9 cellular contexts compared by ENCODE assay signal in genomic region chr5:139788294-139788875, GRCh38. TPM values are rescaled to one million over a fixed set of nuclear protein-coding genes. Genes with fewer than 3 reads are reported as not detected.
DNase-seq lines count a peak whose midpoint lies in the region; ATAC-seq, FAIRE-seq and TF ChIP-seq lines count a peak whose summit lies in the region.
"Had no signal": no experiment of that assay in that cellular context is flagged by ENCODE, and none has a peak within 500 bp of the region (broad histone marks: within the 10 kb centered on the region; RNA-seq: fewer than 3 reads in every experiment).

No MANE protein-coding gene starts in this region.

- H3K27ac ChIP-seq in endothelial cell of umbilical vein (ENCODE audit: insufficient read depth, low read depth, low read length) = no peak overlapping the region
- H3K27ac ChIP-seq in A673 (ENCODE audit: low read depth, low read length, poor library complexity, severe bottlenecking) = no peak overlapping the region

- TF ChIP-seq CTCF in natural killer cell (IDR thresholded peaks at IDR 0.05) (no peak), endothelial cell of umbilical vein (IDR thresholded peaks at IDR 0.05; ENCODE audit: extremely low read depth in 1 of 2, insufficient read depth in 1 of 2, low read depth in 1 of 2, low read length in 2 of 2) (no peak), GM13976 (IDR thresholded peaks at IDR 0.05; ENCODE audit: borderline replicate concordance, control extremely low read depth, extremely low read depth, insufficient read depth, missing control alignments) (no peak), A673 (conservative IDR thresholded peaks at IDR 0.05; ENCODE audit: low read depth, low read length) (no peak)

- peak overlapping the region; percentile 39 for H2AFZ ChIP-seq in endothelial cell of umbilical vein (ENCODE audit: low read depth, low read length)

- H3K4me3 Mint-ChIP-seq in natural killer cell (peak overlapping the region; percentile 72), naive B cell (peak overlapping the region; percentile 25 to 92 (median 75))
- no peak overlapping the region for H3K4me3 Mint-ChIP-seq in natural killer cell treated with Interleukin-12 subunit alpha and Interleukin-12 subunit beta and Interleukin-15 and Interleukin-18, amount 100 ng/mL, for 72 hours

- CTCF ChIA-PET in endothelial cell of umbilical vein (lab: Charles Lee) = interaction anchor here (0.7 to 4.7 kb wide), 19 partner anchors 10 to 368 kb away, joined by 3 to 235 read pairs (median 15); no protein-coding TSS in a partner anchor
- CTCF ChIA-PET in A673 (lab: Charles Lee) = interaction anchor here (0.6 to 2.6 kb wide), 8 partner anchors 12 to 357 kb away, joined by 3 to 51 read pairs (median 4); no protein-coding TSS in a partner anchor

- H3K9me1 ChIP-seq in endothelial cell of umbilical vein (replicated peaks; ENCODE audit: control insufficient read depth, extremely low read depth, insufficient read depth, low read length) = no peaks in the 10 kb centered on the region

- no peak overlapping the region for H3K4me2 ChIP-seq in endothelial cell of umbilical vein (ENCODE audit: insufficient read depth, low read length)

- H3K36me3 ChIP-seq in endothelial cell of umbilical vein (ENCODE audit: control insufficient read depth in 2 of 2, extremely low read depth in 1 of 2, insufficient read depth in 2 of 2, low read length in 2 of 2) (no peaks in the 10 kb centered on the region), A673 (ENCODE audit: insufficient read depth, low read length, poor library complexity, severe bottlenecking) (no peaks in the 10 kb centered on the region)

- no peak for DNase-seq in natural killer cell
- no peak for DNase-seq in natural killer cell treated with Interleukin-12 subunit alpha and Interleukin-12 subunit beta and Interleukin-15 and Interleukin-18, amount 100 ng/mL, for 72 hours (ENCODE audit: low spot score)
- DNase-seq in endothelial cell of umbilical vein (ENCODE audit: low read depth, low spot score) = no peak
- DNase-seq in naive B cell = no peak
- no peak for DNase-seq in T1000 (lab: John Stamatoyannopoulos, UW)
- DNase-seq in left lobe of liver (ENCODE audit: low spot score) = no peak
- DNase-seq in GM13976 (ENCODE audit: low spot score) = no peak
- no peak for DNase-seq in A673 (ENCODE audit: low spot score)

- ATAC-seq in natural killer cell = no peak
- no peak for ATAC-seq in natural killer cell treated with Interleukin-12 subunit alpha and Interleukin-12 subunit beta and Interleukin-15 and Interleukin-18, amount 100 ng/mL, for 72 hours
- no peak for ATAC-seq in naive B cell (ENCODE audit: low read depth in 2 of 2)
- ATAC-seq in left lobe of liver = no peak

- TF ChIP-seq POLR2A in endothelial cell of umbilical vein (IDR thresholded peaks at IDR 0.05; ENCODE audit: low read depth, low read length) = no peak

- no peaks in the 10 kb centered on the region for H4K20me1 ChIP-seq in endothelial cell of umbilical vein (replicated peaks; ENCODE audit: control insufficient read depth, extremely low read depth, insufficient read depth, low read length)

- H3K4me1 Mint-ChIP-seq in natural killer cell (no peaks in the 10 kb centered on the region), naive B cell (peaks cover 0 to 6% (median 3%) of the 10 kb centered on the region in 3 donors)
- peaks cover 0 to 8% of the 10 kb centered on the region in 2 donors for H3K4me1 Mint-ChIP-seq in natural killer cell treated with Interleukin-12 subunit alpha and Interleukin-12 subunit beta and Interleukin-15 and Interleukin-18, amount 100 ng/mL, for 72 hours (ENCODE audit: low read depth in 2 of 2)

- in situ Hi-C loops in GM13976 (cut with MboI; ENCODE audit: low sequenced_read_pairs, unreplicated experiment) = loop anchor here (10.0 kb wide), 1 partner anchor 66 kb away; no protein-coding TSS in a partner anchor

- H3K27ac Mint-ChIP-seq in natural killer cell (no peak overlapping the region), naive B cell (peak overlapping the region in 1 of 6 donors; percentile 39)
- H3K27ac Mint-ChIP-seq in natural killer cell treated with Interleukin-12 subunit alpha and Interleukin-12 subunit beta and Interleukin-15 and Interleukin-18, amount 100 ng/mL, for 72 hours = no peak overlapping the region

- dilution Hi-C loops in endothelial cell of umbilical vein (cut with MboI; ENCODE audit: extremely low pct_ligation_motif_present, low sequenced_read_pairs) = no loop called here

- H3K27me3 ChIP-seq in endothelial cell of umbilical vein (ENCODE audit: control insufficient read depth in 2 of 2, insufficient read depth in 2 of 2, low read length in 2 of 2) (peaks cover 3 to 5% of the 10 kb centered on the region in 2 experiments), A673 (replicated peaks; ENCODE audit: insufficient read depth, low read depth, low read length, poor library complexity) (no peaks in the 10 kb centered on the region)

- H3K9me3 Mint-ChIP-seq in natural killer cell = no peaks in the 10 kb centered on the region
- H3K9me3 Mint-ChIP-seq in natural killer cell treated with Interleukin-12 subunit alpha and Interleukin-12 subunit beta and Interleukin-15 and Interleukin-18, amount 100 ng/mL, for 72 hours = no peaks in the 10 kb centered on the region
- no peaks in the 10 kb centered on the region for H3K9me3 Mint-ChIP-seq in naive B cell

- H3K9me3 ChIP-seq in endothelial cell of umbilical vein (replicated peaks; ENCODE audit: control insufficient read depth, insufficient read depth, low read length) (no peaks in the 10 kb centered on the region), A673 (ENCODE audit: low read depth, low read length, poor library complexity, severe bottlenecking) (no peaks in the 10 kb centered on the region)

- intact Hi-C loops in natural killer cell (cut with micrococcal nuclease) = loop anchor here (5.0 kb wide), 2 partner anchors 59 to 369 kb away; no protein-coding TSS in a partner anchor
- intact Hi-C loops in endothelial cell of umbilical vein (cut with micrococcal nuclease) = no loop called here
- intact Hi-C loops in A673 (cut with micrococcal nuclease; ENCODE audit: unreplicated experiment) = no loop called here

- H3K4me3 ChIP-seq in endothelial cell of umbilical vein (replicated peaks in 1 of 3; ENCODE audit: insufficient read depth in 1 of 3, low read depth in 1 of 3, low read length in 3 of 3) = no peak overlapping the region
- no peak overlapping the region for H3K4me3 ChIP-seq in A673 (ENCODE audit: low read depth, low read length, poor library complexity, severe bottlenecking)

- H3K36me3 Mint-ChIP-seq in natural killer cell = no peaks in the 10 kb centered on the region
- H3K36me3 Mint-ChIP-seq in natural killer cell treated with Interleukin-12 subunit alpha and Interleukin-12 subunit beta and Interleukin-15 and Interleukin-18, amount 100 ng/mL, for 72 hours = no peaks in the 10 kb centered on the region
- H3K36me3 Mint-ChIP-seq in naive B cell = peaks cover 0 to 5% of the 10 kb centered on the region in 2 donors

- BruUV-seq in endothelial cell of umbilical vein (replicated peaks; lab: Mats Ljungman, UMichigan) (no TSS peak), A673 (replicated peaks; lab: Mats Ljungman, UMichigan) (no TSS peak)

- FAIRE-seq in endothelial cell of umbilical vein (lab: Jason Lieb, UNC) = no peak
- FAIRE-seq: G401.6 had no signal

- H3K9ac ChIP-seq in endothelial cell of umbilical vein (replicated peaks; ENCODE audit: extremely low read depth, insufficient read depth, low read length) = no peak overlapping the region

- H3K79me2 ChIP-seq in endothelial cell of umbilical vein (ENCODE audit: control insufficient read depth, insufficient read depth, low read length) = no peaks in the 10 kb centered on the region

- H3K4me1 ChIP-seq in endothelial cell of umbilical vein (ENCODE audit: control insufficient read depth, extremely low read depth, insufficient read depth, low read length) = peaks cover 3% of the 10 kb centered on the region
- H3K4me1 ChIP-seq in A673 (ENCODE audit: insufficient read depth, low read length, poor library complexity, severe bottlenecking) = no peaks in the 10 kb centered on the region

- POLR2A ChIA-PET in endothelial cell of umbilical vein (lab: Charles Lee) (no interaction called here), A673 (lab: Charles Lee; ENCODE audit: low non-redundant PET) (no interaction called here)

- H3K27me3 Mint-ChIP-seq in natural killer cell (ENCODE audit: low read depth in 2 of 2) (peaks cover 8 to 27% of the 10 kb centered on the region in 2 donors), naive B cell (peaks cover 31 to 53% (median 51%) of the 10 kb centered on the region in 3 donors)
- peaks cover 13 to 34% of the 10 kb centered on the region in 2 donors for H3K27me3 Mint-ChIP-seq in natural killer cell treated with Interleukin-12 subunit alpha and Interleukin-12 subunit beta and Interleukin-15 and Interleukin-18, amount 100 ng/mL, for 72 hours

TF ChIP-seq in endothelial cell of umbilical vein, 7 proteins besides CTCF, POLR2A, EP300 and RAD21 (continues in another document):
- TF ChIP-seq POLR2AphosphoS5 (IDR thresholded peaks at IDR 0.05; ENCODE audit: insufficient read depth, low read depth, low read length) (no peak), MAX (IDR thresholded peaks at IDR 0.05; ENCODE audit: insufficient read depth, insufficient read length) (no peak), JUN (IDR thresholded peaks at IDR 0.05; ENCODE audit: borderline replicate concordance, insufficient read depth, insufficient read length, low read depth) (no peak), EZH2 (IDR thresholded peaks at IDR 0.05; ENCODE audit: borderline replicate concordance, low read depth, low read length, severe bottlenecking) (no peak), FOS (IDR thresholded peaks at IDR 0.05; ENCODE audit: borderline replicate concordance, insufficient read depth, low read length) (no peak), MYC (IDR thresholded peaks at IDR 0.05; ENCODE audit: low read depth, low read length) (no peak)

RNA-seq across cellular contexts. Expression of gene PSD2, which starts 7.2 kb away (rescaled TPM):
- total RNA-seq in natural killer cell = 1 to 10 TPM; 1.3 to 2.5 (median 1.3) TPM
- not detected for total RNA-seq in natural killer cell treated with Interleukin-12 subunit alpha and Interleukin-12 subunit beta and Interleukin-15 and Interleukin-18, amount 100 ng/mL, for 72 hours
- total RNA-seq in endothelial cell of umbilical vein = not detected in 2 replicates
- not detected in 2 replicates for polyA plus RNA-seq in endothelial cell of umbilical vein
- polyA plus RNA-seq in endothelial cell of umbilical vein (2011; cell fraction: cytosol; rRNA removed) = not detected in 2 replicates
- 0.04 TPM in 1 of 2 replicates, not detected in the other for polyA plus RNA-seq in endothelial cell of umbilical vein (2011; cell fraction: nucleus; rRNA removed)
- polyA plus RNA-seq in endothelial cell of umbilical vein (2012) = not detected in 2 replicates
- polyA minus RNA-seq in endothelial cell of umbilical vein = 0.07 TPM in 1 of 2 replicates, not detected in the other
- not detected for polyA minus RNA-seq in endothelial cell of umbilical vein (2011; cell fraction: cytosol; rRNA and poly(A)+ RNA removed)
- not detected in 2 replicates for polyA minus RNA-seq in endothelial cell of umbilical vein (2011; cell fraction: nucleus; rRNA and poly(A)+ RNA removed)
- not detected for polyA plus RNA-seq in naive B cell (ENCODE audit: low read depth in 6 of 6)
- 0.08 TPM for total RNA-seq in left lobe of liver
- 0.26 and 0.70 TPM in 2 replicates for total RNA-seq in A673 (2021)
